15 cellular contexts compared by ENCODE assay signal in genomic region chr16:54072237-54072636, GRCh38.
"Had no signal": no experiment of that assay in that cellular context is flagged by ENCODE, and none has a peak within 500 bp of the region (broad histone marks: within the 10 kb centered on the region; RNA-seq: fewer than 3 reads in every experiment).

No MANE protein-coding gene starts in this region.

- H3K27me3 ChIP-seq: gastrocnemius medialis, tibial nerve, uterus had no signal

- H3K9me3 ChIP-seq: gastrocnemius medialis, lower lobe of right lung, tibial nerve, uterus had no signal

- ATAC-seq: activated CD8-positive, alpha-beta T cell treated with anti-CD3 and anti-CD28 coated beads for 36 hours; gastrocnemius medialis; lower lobe of right lung; stimulated activated naive CD8-positive, alpha-beta T cell treated with anti-CD3 and anti-CD28 coated beads, Interleukin-15, Interleukin-2, amounts not matched to agents 100 U/mL and 50 U/mL, for 24 hours had no signal

- H3K4me3 ChIP-seq: gastrocnemius medialis, lower lobe of right lung, tibial nerve, uterus had no signal

- H3K27ac ChIP-seq: gastrocnemius medialis, lower lobe of right lung, tibial nerve, uterus had no signal

- H3K4me1 ChIP-seq: lower lobe of right lung, tibial nerve, uterus had no signal

- DNase-seq: activated B cell treated with CpG ODN at 0.5 μM for 24 hours; activated CD4-positive, alpha-beta T cell treated with anti-CD3 and anti-CD28 coated beads for 4 hours; activated CD8-positive, alpha-beta T cell treated with anti-CD3 and anti-CD28 coated beads for 36 hours; activated naive CD4-positive, alpha-beta T cell treated with anti-CD3 and anti-CD28 coated beads for 36 hours; activated T-cell treated with anti-CD3 and anti-CD28 coated beads, Interleukin-2, amount 50 U/mL, for 24 hours; aorta; effector CD4-positive, alpha-beta T cell; gastrocnemius medialis; immature natural killer cell; lower lobe of right lung; nephron progenitor cell; stimulated activated CD4-positive, alpha-beta T cell treated with anti-CD3 and anti-CD28 coated beads, Interleukin-2, amount 100 ng/mL, for 24 hours; stimulated activated naive CD8-positive, alpha-beta T cell treated with anti-CD3 and anti-CD28 coated beads, Interleukin-15, Interleukin-2, amounts not matched to agents 100 U/mL and 50 U/mL, for 24 hours; uterus had no signal
